ENCODE assay signal across 15 cellular contexts in genomic region chr12:132323171-132324010, GRCh38. TPM values are rescaled to one million over a fixed set of nuclear protein-coding genes. Genes with fewer than 3 reads are reported as not detected.
DNase-seq lines count a peak whose midpoint lies in the region; ATAC-seq, FAIRE-seq and TF ChIP-seq lines count a peak whose summit lies in the region.
"Had no signal": no experiment of that assay in that cellular context is flagged by ENCODE, and none has a peak within 500 bp of the region (broad histone marks: within the 10 kb centered on the region; RNA-seq: fewer than 3 reads in every experiment).

No MANE protein-coding gene starts in this region.

- peaks cover 10% of the 10 kb centered on the region for H3K27me3 Mint-ChIP-seq in activated naive CD4-positive, alpha-beta T cell treated with anti-CD3 and anti-CD28 coated beads, Interleukin-2, amount 50 U/mL, for 24 hours
- H3K27me3 Mint-ChIP-seq in activated T-cell treated with anti-CD3 and anti-CD28 coated beads, Interleukin-2, amount 50 U/mL, for 4 hours (ENCODE audit: low read depth) = peaks cover 32% of the 10 kb centered on the region

- H3K4me1 Mint-ChIP-seq in activated naive CD4-positive, alpha-beta T cell treated with anti-CD3 and anti-CD28 coated beads, Interleukin-2, amount 50 U/mL, for 24 hours = peaks cover 22% of the 10 kb centered on the region
- H3K4me1 Mint-ChIP-seq in activated T-cell treated with anti-CD3 and anti-CD28 coated beads, Interleukin-2, amount 50 U/mL, for 4 hours (ENCODE audit: low read depth) = peaks cover 12% of the 10 kb centered on the region

- H3K4me3 ChIP-seq in kidney (ENCODE audit: low read length in 2 of 2) (no peak overlapping the region), stomach smooth muscle (ENCODE audit: low read length in 2 of 2) (peak overlapping the region in 1 of 2 donors; percentile 49), body of pancreas (no peak overlapping the region)
- H3K4me3 ChIP-seq: neural progenitor cell had no signal

- no peaks in the 10 kb centered on the region for H3K9me3 Mint-ChIP-seq in activated naive CD4-positive, alpha-beta T cell treated with anti-CD3 and anti-CD28 coated beads, Interleukin-2, amount 50 U/mL, for 24 hours
- H3K9me3 Mint-ChIP-seq in activated T-cell treated with anti-CD3 and anti-CD28 coated beads, Interleukin-2, amount 50 U/mL, for 4 hours = no peaks in the 10 kb centered on the region
- H3K9me3 Mint-ChIP-seq: dendritic cell treated with granulocyte-macrophage colony-stimulating factor and Interleukin-4, amounts not matched to agents 40 ng/mL and 50 ng/mL, for 4 days; neural progenitor cell had no signal

- 38 to 48% methylated on average over 38 to 44 of the region's 44 CpGs for WGBS in body of pancreas, 2 donors

- H3K9me3 ChIP-seq in kidney (ENCODE audit: control insufficient read depth in 1 of 2, low read length in 2 of 2) = no peaks in the 10 kb centered on the region
- H3K9me3 ChIP-seq in stomach smooth muscle (ENCODE audit: control insufficient read depth in 2 of 2, low read length in 2 of 2) = no peaks in the 10 kb centered on the region
- no peaks in the 10 kb centered on the region for H3K9me3 ChIP-seq in body of pancreas

- H3K36me3 ChIP-seq in kidney (ENCODE audit: control insufficient read depth in 1 of 2, insufficient read depth in 2 of 2, low read length in 2 of 2) = no peaks in the 10 kb centered on the region
- no peaks in the 10 kb centered on the region for H3K36me3 ChIP-seq in stomach smooth muscle (ENCODE audit: control insufficient read depth in 2 of 2, insufficient read depth in 2 of 2, low read length in 2 of 2)
- H3K36me3 ChIP-seq in body of pancreas (replicated peaks in 1 of 2; ENCODE audit: insufficient read depth in 1 of 2, low read depth in 2 of 2) = no peaks in the 10 kb centered on the region
- H3K36me3 ChIP-seq: neural progenitor cell had no signal

- ATAC-seq in activated T-cell treated with anti-CD3 and anti-CD28 coated beads, Interleukin-2, amount 50 U/mL, for 4 hours = peak in 1 of 2 donors; percentile 11
- no peak for ATAC-seq in body of pancreas
- ATAC-seq in GM19324 (IDR thresholded peaks at IDR 0.05; ENCODE audit: low FRiP score, unreplicated experiment) = no peak
- ATAC-seq in HG02870 (IDR thresholded peaks at IDR 0.05; ENCODE audit: unreplicated experiment) = no peak

- intact Hi-C loops in kidney (cut with DNase I) (no loop called here), body of pancreas (cut with DNase I) (no loop called here)

- TF ChIP-seq POLR2A in body of pancreas (IDR thresholded peaks at IDR 0.05) = no peak

- FAIRE-seq in kidney (lab: Jason Lieb, UNC) = no peak
- FAIRE-seq: G401.6, GM18507 had no signal

- H3K36me3 Mint-ChIP-seq in activated naive CD4-positive, alpha-beta T cell treated with anti-CD3 and anti-CD28 coated beads, Interleukin-2, amount 50 U/mL, for 24 hours = peaks cover 2% of the 10 kb centered on the region
- no peaks in the 10 kb centered on the region for H3K36me3 Mint-ChIP-seq in activated T-cell treated with anti-CD3 and anti-CD28 coated beads, Interleukin-2, amount 50 U/mL, for 4 hours (ENCODE audit: insufficient read depth)
- H3K36me3 Mint-ChIP-seq: neural progenitor cell had no signal

- H3K4me1 ChIP-seq in kidney (ENCODE audit: control insufficient read depth in 1 of 2, insufficient read depth in 1 of 2, low read depth in 1 of 2, low read length in 2 of 2) (peaks cover 0 to 8% of the 10 kb centered on the region in 2 donors), stomach smooth muscle (ENCODE audit: control insufficient read depth, insufficient read depth, low read length) (peaks cover 24% of the 10 kb centered on the region), body of pancreas (no peaks in the 10 kb centered on the region)
- H3K4me1 ChIP-seq: neural progenitor cell had no signal

- peak overlapping the region; percentile 59 for H3K4me3 Mint-ChIP-seq in activated naive CD4-positive, alpha-beta T cell treated with anti-CD3 and anti-CD28 coated beads, Interleukin-2, amount 50 U/mL, for 24 hours
- peak overlapping the region; percentile 64 for H3K4me3 Mint-ChIP-seq in activated T-cell treated with anti-CD3 and anti-CD28 coated beads, Interleukin-2, amount 50 U/mL, for 4 hours
- H3K4me3 Mint-ChIP-seq: dendritic cell treated with granulocyte-macrophage colony-stimulating factor and Interleukin-4, amounts not matched to agents 40 ng/mL and 50 ng/mL, for 4 days; neural progenitor cell had no signal

- TF ChIP-seq CTCF in kidney (IDR thresholded peaks at IDR 0.05; ENCODE audit: borderline replicate concordance, extremely low read depth, insufficient read depth) (no peak), body of pancreas (IDR thresholded peaks at IDR 0.05) (no peak)

- peaks cover 11 to 34% of the 10 kb centered on the region in 2 donors for H3K27me3 ChIP-seq in stomach smooth muscle (ENCODE audit: control insufficient read depth in 1 of 2, insufficient read depth in 2 of 2, low read length in 2 of 2)
- H3K27me3 ChIP-seq in body of pancreas = peaks cover 0 to 1% of the 10 kb centered on the region in 2 donors

- no peak for DNase-seq in activated naive CD4-positive, alpha-beta T cell treated with anti-CD3 and anti-CD28 coated beads, Interleukin-2, amount 50 U/mL, for 16 hours
- DNase-seq in activated T-cell treated with anti-CD3 and anti-CD28 coated beads, Interleukin-2, amount 50 U/mL, for 4 hours = no peak
- DNase-seq in kidney (peak; percentile 81), body of pancreas (no peak)
- DNase-seq: NCI-H1105 treated with DMSO at 0.1 percent for 48 hours, NCI-H510A treated with DMSO at 0.1 percent for 48 hours, SHP77 treated with DMSO at 0.1 percent for 48 hours had no signal

- H3K27ac ChIP-seq in kidney (ENCODE audit: low read depth in 2 of 2, low read length in 2 of 2) (no peak overlapping the region), stomach smooth muscle (ENCODE audit: low read length) (peak overlapping the region; percentile 11), body of pancreas (no peak overlapping the region)
- H3K27ac ChIP-seq: neural progenitor cell had no signal

- H3K9ac ChIP-seq in kidney (ENCODE audit: low read length in 2 of 2) (no peak overlapping the region), stomach smooth muscle (ENCODE audit: low read length in 2 of 2) (no peak overlapping the region)
- H3K9ac ChIP-seq: neural progenitor cell had no signal

- H3K27ac Mint-ChIP-seq in activated naive CD4-positive, alpha-beta T cell treated with anti-CD3 and anti-CD28 coated beads, Interleukin-2, amount 50 U/mL, for 24 hours = peak overlapping the region; percentile 90
- H3K27ac Mint-ChIP-seq: dendritic cell treated with granulocyte-macrophage colony-stimulating factor and Interleukin-4, amounts not matched to agents 40 ng/mL and 50 ng/mL, for 4 days; neural progenitor cell had no signal

RNA-seq across cellular contexts. Expression of gene GALNT9, which starts 6.0 kb away (rescaled TPM):
- under 1 TPM; 0.30 to 0.71 (median 0.34) TPM for total RNA-seq in activated T-cell treated with anti-CD3 and anti-CD28 coated beads, Interleukin-2, amount 50 U/mL, for 4 hours
- 20.7 TPM for total RNA-seq in kidney
- 4.8 TPM for polyA plus RNA-seq in kidney (ENCODE audit: insufficient read depth, low read depth, low replicate concordance)
- total RNA-seq in body of pancreas = not detected

Comparison
In these comparisons a context has a peak if more than half of its experiments do, and no peak if none do; other contexts are left out.
1. RNA of gene GALNT9, which starts 6.0 kb away (total RNA-seq): 20.7 TPM in kidney (single experiment); 0.30 to 0.71 TPM in activated T-cell treated with anti-CD3 and anti-CD28 coated beads, Interleukin-2, amount 50 U/mL, for 4 hours and not detected in body of pancreas; every median in the first group is over 10 times any median in the second.